ENCODE assay signal across 1 cellular context in the genomic region with DNA sequence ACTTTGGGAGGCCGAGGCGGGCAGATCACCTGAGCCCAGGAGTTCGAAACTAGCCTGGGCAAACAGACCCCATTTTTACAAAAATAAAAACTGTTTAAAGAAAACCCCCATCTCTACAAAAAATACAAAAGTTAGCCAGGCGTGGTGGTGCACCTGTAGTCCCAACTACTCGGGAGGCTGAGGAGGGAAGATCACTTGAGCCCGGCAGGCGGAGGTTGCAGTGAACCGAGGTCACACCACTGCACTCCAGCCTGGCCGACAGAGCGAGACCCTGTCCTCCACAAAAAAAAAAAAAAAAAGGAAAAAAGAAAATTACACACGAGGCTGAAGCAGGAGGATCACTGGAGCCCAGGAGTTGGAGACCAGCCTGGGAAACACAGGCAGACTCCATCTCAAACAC.
TF ChIP-seq lines count a peak whose summit lies in the region.

No MANE protein-coding gene starts in this region.

TF ChIP-seq in HCT116, 20 proteins besides CTCF, POLR2A, EP300 and RAD21 (continued from another document):
- TF ChIP-seq EZH2 (IDR thresholded peaks at IDR 0.05) (no peak), ZNF274 (IDR thresholded peaks at IDR 0.05; ENCODE audit: low read depth, low read length) (no peak), ZFX (IDR thresholded peaks at IDR 0.05) (no peak), POLR2AphosphoS5 (IDR thresholded peaks at IDR 0.05; ENCODE audit: low read depth, low read length) (no peak), EGR1 (IDR thresholded peaks at IDR 0.05; ENCODE audit: low read depth) (no peak)
- TF ChIP-seq, protein P1, sequence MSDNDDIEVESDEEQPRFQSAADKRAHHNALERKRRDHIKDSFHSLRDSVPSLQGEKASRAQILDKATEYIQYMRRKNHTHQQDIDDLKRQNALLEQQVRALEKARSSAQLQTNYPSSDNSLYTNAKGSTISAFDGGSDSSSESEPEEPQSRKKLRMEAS (IDR thresholded peaks at IDR 0.05): no peak
